Comparison of ENCODE assay signal across 20 cellular contexts in the genomic region with DNA sequence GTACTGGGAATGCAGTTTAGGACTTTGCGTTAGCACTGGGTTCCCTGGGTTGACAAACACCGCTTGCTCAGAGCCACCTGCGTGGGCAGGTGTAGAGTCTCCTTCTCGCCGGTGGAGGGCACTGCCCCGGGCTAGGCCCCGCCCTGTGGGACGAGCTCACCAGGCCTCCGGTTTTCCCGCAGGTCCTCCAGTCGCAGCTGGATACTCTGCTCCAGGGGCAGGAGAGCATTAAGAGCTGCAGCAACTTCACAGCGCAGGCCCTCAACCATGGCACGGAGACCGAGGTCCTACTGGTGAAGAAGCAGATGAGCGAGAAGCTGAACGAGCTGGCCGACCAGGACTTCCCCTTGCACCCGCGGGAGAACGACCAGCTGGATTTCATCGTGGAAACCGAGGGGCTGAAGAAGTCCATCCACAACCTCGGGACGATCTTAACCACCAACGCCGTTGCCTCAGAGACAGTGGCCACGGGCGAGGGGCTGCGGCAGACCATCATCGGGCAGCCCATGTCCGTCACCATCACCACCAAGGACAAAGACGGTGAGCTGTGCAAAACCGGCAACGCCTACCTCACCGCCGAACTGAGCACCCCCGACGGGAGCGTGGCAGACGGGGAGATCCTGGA. TPM values are rescaled to one million over a fixed set of nuclear protein-coding genes. Genes with fewer than 3 reads are reported as not detected.
DNase-seq lines count a peak whose midpoint lies in the region; ATAC-seq and TF ChIP-seq lines count a peak whose summit lies in the region.
"Had no signal": no experiment of that assay in that cellular context is flagged by ENCODE, and none has a peak within 500 bp of the region (broad histone marks: within the 10 kb centered on the region; RNA-seq: fewer than 3 reads in every experiment).

No MANE protein-coding gene starts in this region.

- TF ChIP-seq CTCF in GM23338 (conservative IDR thresholded peaks at IDR 0.05; ENCODE audit: low read depth in 2 of 2) (peak in 1 of 2 experiments; percentile 26; a peak in 2 of 4 replicates), body of pancreas (IDR thresholded peaks at IDR 0.05) (peak in 2 of 7 experiments; percentile 15), smooth muscle cell (IDR thresholded peaks at IDR 0.05; ENCODE audit: borderline replicate concordance, insufficient read depth, poor library complexity, severe bottlenecking) (no peak)

- peak; percentile 11 for DNase-seq in GM23338 (ENCODE audit: low spot score)
- peak in 3 of 4 donors; percentile 4 to 24 (median 16) for DNase-seq in body of pancreas
- no peak for DNase-seq in memory B cell (ENCODE audit: low spot score in 2 of 2)
- DNase-seq in smooth muscle cell (lab: John Stamatoyannopoulos, UW; ENCODE audit: unreplicated experiment): no peak
- no peak for DNase-seq in activated T-helper 1 cell treated with anti-CD3 and anti-CD28 coated beads, Interleukin-12 subunit alpha, Interleukin-12 subunit beta, Interleukin-2, Interleukin-4 antibody, amounts not matched to agents 30 ng/mL and 10 ng/mL and 1 ng/mL, durations not matched to agents 14 hours and 24 hours and 36 hours (ENCODE audit: low spot score)
- no peak for DNase-seq in NK-92 (lab: John Stamatoyannopoulos, UW; ENCODE audit: unreplicated experiment)
- DNase-seq: activated CD4-positive, alpha-beta T cell treated with anti-CD3 and anti-CD28 coated beads for 48 hours; activated CD8-positive, alpha-beta memory T cell treated with anti-CD3 and anti-CD28 coated beads, Interleukin-2, amount 50 U/mL, for 4 hours; AML-193; effector CD8-positive, alpha-beta T cell; heart right ventricle; HFFc6; Kasumi-1; midbrain; NCI-H1092 treated with DMSO at 0.1 percent for 48 hours; right lobe of liver; stimulated activated CD4-positive, alpha-beta T cell treated with anti-CD3 and anti-CD28 coated beads, Interleukin-1b, Interleukin-23, amount 100 ng/mL, for 48 hours; stimulated activated naive CD8-positive, alpha-beta T cell treated with anti-CD3 and anti-CD28 coated beads, Interleukin-15, amount 100 ng/mL, for 72 hours had no signal

- no peak overlapping the region for H3K4me2 ChIP-seq in GM23338
- no peak overlapping the region for H3K4me2 ChIP-seq in smooth muscle cell

- no peaks in the 10 kb centered on the region for H3K9me3 ChIP-seq in body of pancreas
- no peaks in the 10 kb centered on the region for H3K9me3 ChIP-seq in smooth muscle cell (replicated peaks; ENCODE audit: low read depth)
- H3K9me3 ChIP-seq: neutrophil, right lobe of liver had no signal

- no peaks in the 10 kb centered on the region for H3K79me2 ChIP-seq in GM23338 (replicated peaks; ENCODE audit: insufficient read depth)
- no peaks in the 10 kb centered on the region for H3K79me2 ChIP-seq in smooth muscle cell (ENCODE audit: low read depth)

- H3K27ac ChIP-seq in GM23338 (ENCODE audit: low read depth): no peak overlapping the region
- peak overlapping the region; percentile 11 to 63 (median 36) for H3K27ac ChIP-seq in body of pancreas
- H3K27ac ChIP-seq in smooth muscle cell (ENCODE audit: low read depth): peak overlapping the region; percentile 45
- H3K27ac ChIP-seq: heart right ventricle, neutrophil, right lobe of liver had no signal

- intact Hi-C loops in body of pancreas (cut with DNase I): no loop called here
- intact Hi-C loops in activated T-helper 1 cell treated with anti-CD3 and anti-CD28 coated beads, Interleukin-12 subunit alpha, Interleukin-12 subunit beta, Interleukin-2, Interleukin-4 antibody, amounts not matched to agents 30 ng/mL and 10 ng/mL and 1 ng/mL, durations not matched to agents 14 hours and 24 hours and 36 hours (cut with micrococcal nuclease): no loop called here

- no peak overlapping the region for H3K27ac Mint-ChIP-seq in GM23338
- H3K27ac Mint-ChIP-seq in memory B cell: peak overlapping the region; percentile 35
- H3K27ac Mint-ChIP-seq in activated T-helper 1 cell treated with anti-CD3 and anti-CD28 coated beads, Interleukin-12 subunit alpha, Interleukin-12 subunit beta, Interleukin-2, Interleukin-4 antibody, amounts not matched to agents 30 ng/mL and 10 ng/mL and 1 ng/mL, durations not matched to agents 14 hours and 24 hours and 36 hours: no peak overlapping the region
- H3K27ac Mint-ChIP-seq: HFFc6; stimulated activated naive CD8-positive, alpha-beta T cell treated with anti-CD3 and anti-CD28 coated beads, Interleukin-15, amount 100 ng/mL, for 72 hours had no signal

- TF ChIP-seq POLR2A in body of pancreas (IDR thresholded peaks at IDR 0.05): no peak

- H3K27me3 ChIP-seq in GM23338 (ENCODE audit: insufficient read depth) (no peaks in the 10 kb centered on the region), body of pancreas (no peaks in the 10 kb centered on the region), smooth muscle cell (ENCODE audit: low read depth) (no peaks in the 10 kb centered on the region)
- H3K27me3 ChIP-seq: heart right ventricle, neutrophil, right lobe of liver had no signal

- H3K4me3 Mint-ChIP-seq in GM23338 (no peak overlapping the region), memory B cell (no peak overlapping the region)
- H3K4me3 Mint-ChIP-seq in activated T-helper 1 cell treated with anti-CD3 and anti-CD28 coated beads, Interleukin-12 subunit alpha, Interleukin-12 subunit beta, Interleukin-2, Interleukin-4 antibody, amounts not matched to agents 30 ng/mL and 10 ng/mL and 1 ng/mL, durations not matched to agents 14 hours and 24 hours and 36 hours: no peak overlapping the region
- H3K4me3 Mint-ChIP-seq: stimulated activated naive CD8-positive, alpha-beta T cell treated with anti-CD3 and anti-CD28 coated beads, Interleukin-15, amount 100 ng/mL, for 72 hours had no signal

- H3K27me3 Mint-ChIP-seq in GM23338 (ENCODE audit: insufficient read depth, low read depth, poor library complexity) (peaks cover 3% of the 10 kb centered on the region), memory B cell (no peaks in the 10 kb centered on the region)
- no peaks in the 10 kb centered on the region for H3K27me3 Mint-ChIP-seq in activated T-helper 1 cell treated with anti-CD3 and anti-CD28 coated beads, Interleukin-12 subunit alpha, Interleukin-12 subunit beta, Interleukin-2, Interleukin-4 antibody, amounts not matched to agents 30 ng/mL and 10 ng/mL and 1 ng/mL, durations not matched to agents 14 hours and 24 hours and 36 hours (ENCODE audit: insufficient read depth)
- H3K27me3 Mint-ChIP-seq: stimulated activated naive CD8-positive, alpha-beta T cell treated with anti-CD3 and anti-CD28 coated beads, Interleukin-15, amount 100 ng/mL, for 72 hours had no signal

- ATAC-seq in GM23338 (peak; percentile 65), body of pancreas (peak; percentile 67), memory B cell (ENCODE audit: low read depth) (no peak), GM18907 (IDR thresholded peaks at IDR 0.05; ENCODE audit: unreplicated experiment) (no peak)
- ATAC-seq: right lobe of liver; stimulated activated naive CD8-positive, alpha-beta T cell treated with anti-CD3 and anti-CD28 coated beads, Interleukin-15, amount 100 ng/mL, for 72 hours had no signal

- peaks cover 17% of the 10 kb centered on the region for H3K4me1 Mint-ChIP-seq in GM23338
- H3K4me1 Mint-ChIP-seq in memory B cell: no peaks in the 10 kb centered on the region
- H3K4me1 Mint-ChIP-seq in activated T-helper 1 cell treated with anti-CD3 and anti-CD28 coated beads, Interleukin-12 subunit alpha, Interleukin-12 subunit beta, Interleukin-2, Interleukin-4 antibody, amounts not matched to agents 30 ng/mL and 10 ng/mL and 1 ng/mL, durations not matched to agents 14 hours and 24 hours and 36 hours (ENCODE audit: low read depth): no peaks in the 10 kb centered on the region

- peaks cover 40% of the 10 kb centered on the region for H3K9me3 Mint-ChIP-seq in GM23338
- peaks cover 9% of the 10 kb centered on the region for H3K9me3 Mint-ChIP-seq in memory B cell
- H3K9me3 Mint-ChIP-seq in activated T-helper 1 cell treated with anti-CD3 and anti-CD28 coated beads, Interleukin-12 subunit alpha, Interleukin-12 subunit beta, Interleukin-2, Interleukin-4 antibody, amounts not matched to agents 30 ng/mL and 10 ng/mL and 1 ng/mL, durations not matched to agents 14 hours and 24 hours and 36 hours: peaks cover 7% of the 10 kb centered on the region

- H3K4me3 ChIP-seq in GM23338: no peak overlapping the region
- H3K4me3 ChIP-seq in body of pancreas: no peak overlapping the region
- H3K4me3 ChIP-seq in smooth muscle cell: no peak overlapping the region
- H3K4me3 ChIP-seq: heart right ventricle, right lobe of liver had no signal

- H3K4me1 ChIP-seq in GM23338 (ENCODE audit: insufficient read depth) (no peaks in the 10 kb centered on the region), body of pancreas (peaks cover 14% of the 10 kb centered on the region), smooth muscle cell (ENCODE audit: low read depth) (no peaks in the 10 kb centered on the region)
- H3K4me1 ChIP-seq: right lobe of liver had no signal

- H3K36me3 Mint-ChIP-seq in GM23338 (ENCODE audit: low read depth) (peaks cover 82% of the 10 kb centered on the region), memory B cell (peaks cover 13% of the 10 kb centered on the region)
- H3K36me3 Mint-ChIP-seq in activated T-helper 1 cell treated with anti-CD3 and anti-CD28 coated beads, Interleukin-12 subunit alpha, Interleukin-12 subunit beta, Interleukin-2, Interleukin-4 antibody, amounts not matched to agents 30 ng/mL and 10 ng/mL and 1 ng/mL, durations not matched to agents 14 hours and 24 hours and 36 hours (ENCODE audit: low read depth): no peaks in the 10 kb centered on the region

- 0 out of 2 replicates have a peak, but pooled peaks cover 7% of the 10 kb centered on the region for H4K20me1 ChIP-seq in GM23338 (replicated peaks; ENCODE audit: insufficient read depth)
- no peaks in the 10 kb centered on the region for H4K20me1 ChIP-seq in smooth muscle cell (ENCODE audit: low read depth)

- H2AFZ ChIP-seq in GM23338 (no peak overlapping the region), smooth muscle cell (ENCODE audit: low read depth) (no peak overlapping the region)

- H3F3A ChIP-seq in GM23338 (replicated peaks; ENCODE audit: low read depth) (no peaks in the 10 kb centered on the region), smooth muscle cell (ENCODE audit: low read depth) (no peaks in the 10 kb centered on the region)

- no peak overlapping the region for H3K9ac ChIP-seq in smooth muscle cell (ENCODE audit: low read depth)

- H3K36me3 ChIP-seq in GM23338 (ENCODE audit: insufficient read depth) (peaks cover 20% of the 10 kb centered on the region), body of pancreas (replicated peaks in 1 of 2; ENCODE audit: insufficient read depth in 1 of 2, low read depth in 2 of 2) (no peaks in the 10 kb centered on the region), smooth muscle cell (ENCODE audit: low read depth) (no peaks in the 10 kb centered on the region)
- H3K36me3 ChIP-seq: neutrophil, right lobe of liver had no signal

- WGBS in body of pancreas, 2 donors: 86 to 90% methylated on average over 26 to 38 of the region's 40 CpGs
- 92% methylated on average over 40 of the region's 40 CpGs for WGBS in smooth muscle cell (ENCODE audit: low lambda C conversion rate)

- H3K9me2 ChIP-seq in GM23338 (ENCODE audit: insufficient read depth): peaks cover 11% of the 10 kb centered on the region; the same call in 1 of the 2 replicates

RNA-seq across cellular contexts. Expression of a gene that starts 49.2 kb away (rescaled TPM):
- total RNA-seq in GM23338 (2014; rRNA removed; shearing (Covaris generic)): 22.5 and 26.2 TPM in 2 replicates
- polyA plus RNA-seq in GM23338 (2016; fragmentation: Nextera tagmentation; extraction: Ambion mirVana): 61.1 and 63.5 TPM in 2 replicates
- total RNA-seq in body of pancreas: 1 to 10 TPM in 1 of 2 donors, not detected in 1; 1.0 TPM
- 3.0 and 3.1 TPM in 2 replicates for total RNA-seq in smooth muscle cell
- polyA plus RNA-seq in smooth muscle cell: 1.7 and 3.5 TPM in 2 replicates
- 12.5 and 13.5 TPM in 2 replicates for total RNA-seq in activated T-helper 1 cell treated with anti-CD3 and anti-CD28 coated beads, Interleukin-12 subunit alpha, Interleukin-12 subunit beta, Interleukin-2, Interleukin-4 antibody, amounts not matched to agents 30 ng/mL and 10 ng/mL and 1 ng/mL, durations not matched to agents 14 hours and 24 hours and 36 hours

Comparison
In these comparisons a context has a peak if more than half of its experiments do, and no peak if none do; other contexts are left out.
1. ATAC-seq: peak in GM23338 (single experiment) and body of pancreas (single experiment); none in memory B cell (single experiment) and GM18907 (single experiment).
2. DNase-seq: peak in GM23338 (single experiment) and body of pancreas (3 of 4); none in memory B cell (0 of 2), smooth muscle cell (single experiment), activated T-helper 1 cell treated with anti-CD3 and anti-CD28 coated beads, Interleukin-12 subunit alpha, Interleukin-12 subunit beta, Interleukin-2, Interleukin-4 antibody, amounts not matched to agents 30 ng/mL and 10 ng/mL and 1 ng/mL, durations not matched to agents 14 hours and 24 hours and 36 hours (single experiment) and NK-92 (single experiment).